In the genomic region with DNA sequence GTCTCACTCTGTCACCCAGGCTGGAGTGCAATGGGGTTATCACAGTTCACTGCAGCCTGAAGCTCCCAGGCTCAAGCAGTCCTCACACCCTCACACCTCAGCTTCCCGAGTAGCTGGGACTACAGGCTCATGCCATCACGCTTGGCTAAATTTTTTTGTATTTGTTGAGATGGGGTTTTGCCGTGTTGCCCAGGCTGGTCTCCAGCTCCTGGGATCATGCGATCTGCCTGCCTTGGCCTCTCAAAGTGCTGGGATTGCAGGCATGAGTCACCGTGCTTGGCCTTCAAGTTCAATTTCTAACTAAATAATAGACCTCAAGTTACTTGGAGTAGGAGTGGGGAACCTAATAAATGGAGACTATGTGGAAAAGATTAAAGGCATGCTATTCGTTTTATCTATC, we compare ENCODE assay signal across 16 cellular contexts. TPM values are rescaled to one million over a fixed set of nuclear protein-coding genes. Genes with fewer than 3 reads are reported as not detected.
A peak's percentile ranks its signal among the peaks of the same experiment; 100 is the strongest.
DNase-seq lines count a peak whose midpoint lies in the region; FAIRE-seq and TF ChIP-seq lines count a peak whose summit lies in the region.
"Had no signal": no experiment of that assay in that cellular context is flagged by ENCODE, and none has a peak within 500 bp of the region (broad histone marks: within the 10 kb centered on the region; RNA-seq: fewer than 3 reads in every experiment).

No MANE protein-coding gene starts in this region.

- intact Hi-C loops in Calu3 (cut with micrococcal nuclease; ENCODE audit: unreplicated experiment) = no loop called here

- H3K9me3 Mint-ChIP-seq in Calu3 (ENCODE audit: low read depth, unreplicated experiment) = no peaks in the 10 kb centered on the region
- no peaks in the 10 kb centered on the region for H3K9me3 Mint-ChIP-seq in T-helper 2 cell treated with Interferon-gamma antibody and Interleukin-4, amounts not matched to agents 5 μg/mL and 100 μg/mL, for 36 hours
- H3K9me3 Mint-ChIP-seq: activated T-cell treated with anti-CD3 and anti-CD28 coated beads, Interleukin-2, amount 50 U/mL, for 24 hours; neural crest cell had no signal

- CTCF ChIA-PET in Calu3 (lab: Charles Lee) = interaction anchor here (0.5 to 1.6 kb wide), 3 partner anchors 11 to 188 kb away, joined by 3 to 4 read pairs (median 4); no protein-coding TSS in a partner anchor

- no peak for TF ChIP-seq CTCF in Calu3 (IDR thresholded peaks at IDR 0.05; ENCODE audit: unreplicated experiment)
- TF ChIP-seq CTCF in fibroblast of mammary gland (conservative IDR thresholded peaks at IDR 0.05; ENCODE audit: control insufficient read depth, insufficient read depth, low read depth, low read length) = no peak

- no peaks in the 10 kb centered on the region for H3K36me3 Mint-ChIP-seq in Calu3 (ENCODE audit: insufficient read depth, unreplicated experiment)
- peaks cover 18% of the 10 kb centered on the region for H3K36me3 Mint-ChIP-seq in T-helper 2 cell treated with Interferon-gamma antibody and Interleukin-4, amounts not matched to agents 5 μg/mL and 100 μg/mL, for 36 hours (ENCODE audit: low read depth)

- DNase-seq in Calu3 (peak; percentile 16), RPMI7951 (ENCODE audit: low read depth) (peak; percentile 58), fibroblast of mammary gland (ENCODE audit: low read depth) (peak; percentile 74), renal cortical epithelial cell (ENCODE audit: low read depth) (peak; percentile 93), SW480 (ENCODE audit: low spot score) (no peak), NOMO-1 (lab: John Stamatoyannopoulos, UW; ENCODE audit: unreplicated experiment in 2 of 2) (no peak), GM12891 (ENCODE audit: insufficient read length, low spot score) (no peak)
- no peak for DNase-seq in T-helper 2 cell treated with Interferon-gamma antibody and Interleukin-4, amounts not matched to agents 5 μg/mL and 100 μg/mL, for 36 hours (ENCODE audit: low spot score)
- DNase-seq: activated T-cell treated with anti-CD3 and anti-CD28 coated beads, Interleukin-2, amount 50 U/mL, for 24 hours; NCI-H524 treated with DMSO at 0.1 percent for 48 hours; SIG-M5; stimulated activated CD4-positive, alpha-beta T cell treated with anti-CD3 and anti-CD28 coated beads, Interleukin-12 subunit alpha, Interleukin-12 subunit beta, amount 100 ng/mL, for 4 hours had no signal

- no peak overlapping the region for H3K27ac Mint-ChIP-seq in Calu3 (ENCODE audit: unreplicated experiment)
- H3K27ac Mint-ChIP-seq in T-helper 2 cell treated with Interferon-gamma antibody and Interleukin-4, amounts not matched to agents 5 μg/mL and 100 μg/mL, for 36 hours = no peak overlapping the region
- H3K27ac Mint-ChIP-seq: activated T-cell treated with anti-CD3 and anti-CD28 coated beads, Interleukin-2, amount 50 U/mL, for 24 hours; WTC11 had no signal

- no peak overlapping the region for H3K4me3 ChIP-seq in fibroblast of mammary gland (ENCODE audit: control insufficient read depth, low read depth, low read length)
- H3K4me3 ChIP-seq: breast epithelium had no signal

- BruUV-seq in Calu3 (replicated peaks; lab: Mats Ljungman, UMichigan) = no TSS peak

- no peaks in the 10 kb centered on the region for H3K4me1 Mint-ChIP-seq in Calu3 (ENCODE audit: low read depth, unreplicated experiment)
- peaks cover 6% of the 10 kb centered on the region for H3K4me1 Mint-ChIP-seq in T-helper 2 cell treated with Interferon-gamma antibody and Interleukin-4, amounts not matched to agents 5 μg/mL and 100 μg/mL, for 36 hours (ENCODE audit: low read depth)
- H3K4me1 Mint-ChIP-seq: CD14-positive monocyte, neural crest cell, WTC11 had no signal

- no peak for TF ChIP-seq POLR2A in GM12891 (IDR thresholded peaks at IDR 0.05; ENCODE audit: low read depth, low read length)

- H3K27me3 Mint-ChIP-seq in Calu3 (ENCODE audit: unreplicated experiment) = no peaks in the 10 kb centered on the region
- no peaks in the 10 kb centered on the region for H3K27me3 Mint-ChIP-seq in T-helper 2 cell treated with Interferon-gamma antibody and Interleukin-4, amounts not matched to agents 5 μg/mL and 100 μg/mL, for 36 hours (ENCODE audit: low read depth)
- H3K27me3 Mint-ChIP-seq: activated T-cell treated with anti-CD3 and anti-CD28 coated beads, Interleukin-2, amount 50 U/mL, for 24 hours had no signal

- no peak overlapping the region for H3K4me3 Mint-ChIP-seq in Calu3 (ENCODE audit: low read depth, unreplicated experiment)
- H3K4me3 Mint-ChIP-seq in T-helper 2 cell treated with Interferon-gamma antibody and Interleukin-4, amounts not matched to agents 5 μg/mL and 100 μg/mL, for 36 hours = no peak overlapping the region
- H3K4me3 Mint-ChIP-seq: activated T-cell treated with anti-CD3 and anti-CD28 coated beads, Interleukin-2, amount 50 U/mL, for 24 hours; CD14-positive monocyte; neural crest cell; WTC11 had no signal

- FAIRE-seq in GM12891 (lab: Jason Lieb, UNC) = no peak

TF ChIP-seq in GM12891, 5 proteins besides CTCF, POLR2A, EP300 and RAD21:
- TF ChIP-seq POLR2AphosphoS5 (IDR thresholded peaks at IDR 0.05; ENCODE audit: low read depth, low read length) = no peak
- no peak for TF ChIP-seq TAF1 (IDR thresholded peaks at IDR 0.05; ENCODE audit: low read depth, low read length)
- no peak for TF ChIP-seq SPI1 (IDR thresholded peaks at IDR 0.05; ENCODE audit: low read depth, low read length)
- no peak for TF ChIP-seq POU2F2 (IDR thresholded peaks at IDR 0.05; ENCODE audit: low read depth, low read length)
- no peak for TF ChIP-seq PAX5 (IDR thresholded peaks at IDR 0.05; ENCODE audit: insufficient read depth, low read length, severe bottlenecking)

RNA-seq across cellular contexts. Expression of a gene that starts 48.9 kb away (rescaled TPM):
- total RNA-seq in Calu3 (2022) (12.6 and 13.1 TPM in 2 replicates), renal cortical epithelial cell (2.4 and 9.0 TPM in 2 replicates)
- total RNA-seq in RPMI7951 (2014; rRNA removed; shearing (Covaris generic)) = 27.2 and 36.0 TPM in 2 replicates
- 20.5 TPM for polyA plus RNA-seq in GM12891 (2012; ENCODE audit: low read depth, missing spikeins)
- polyA plus RNA-seq: CD14-positive monocyte had no signal

Comparison
In these comparisons a context has a peak if more than half of its experiments do, and no peak if none do; other contexts are left out.
1. DNase-seq: peak in Calu3 (single experiment), RPMI7951 (single experiment), fibroblast of mammary gland (single experiment) and renal cortical epithelial cell (single experiment); none in SW480 (single experiment), NOMO-1 (0 of 2), GM12891 (single experiment) and T-helper 2 cell treated with Interferon-gamma antibody and Interleukin-4, amounts not matched to agents 5 μg/mL and 100 μg/mL, for 36 hours (single experiment).